37 cellular contexts compared by ENCODE assay signal in the genomic region with DNA sequence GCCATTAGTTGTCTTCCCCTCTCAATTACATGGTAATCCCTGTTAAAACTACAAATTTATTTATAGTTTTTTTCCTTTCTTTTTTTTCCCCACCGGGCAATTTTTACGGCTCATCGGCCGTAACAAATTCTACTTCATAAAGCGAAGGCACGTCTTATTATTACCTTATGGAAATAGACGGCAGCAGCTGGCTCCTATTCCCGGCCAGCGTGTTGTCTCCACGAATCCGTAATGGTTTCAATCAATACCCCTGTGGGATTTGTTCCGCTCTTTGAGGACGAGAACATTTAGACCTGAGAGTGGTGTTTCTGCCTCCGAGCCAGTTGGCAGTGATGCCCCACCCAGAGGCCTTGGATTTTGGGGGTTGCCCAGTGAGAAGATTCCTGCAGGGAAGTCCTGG. TPM values are rescaled to one million over a fixed set of nuclear protein-coding genes. Genes with fewer than 3 reads are reported as not detected.
"Had no signal": no experiment of that assay in that cellular context is flagged by ENCODE, and none has a peak within 500 bp of the region (broad histone marks: within the 10 kb centered on the region; RNA-seq: fewer than 3 reads in every experiment).

No MANE protein-coding gene starts in this region.

- DNase-seq: Karpas-422, Kasumi-1, MG63, MM.1S, MV-4-11, NCI-H1048, NCI-H1092, NCI-H1092 treated with DMSO at 0.1 percent for 48 hours, NCI-H1105, NCI-H1105 treated with DMSO at 0.1 percent for 48 hours, NCI-H1417 treated with DMSO at 0.1 percent for 48 hours, NCI-H1436, NCI-H1436 treated with DMSO at 0.1 percent for 48 hours, NCI-H146, NCI-H1694, NCI-H1694 treated with DMSO at 0.1 percent for 48 hours, NCI-H187, NCI-H187 treated with DMSO at 0.1 percent for 48 hours, NCI-H1930, NCI-H2029, NCI-H2029 treated with DMSO at 0.1 percent for 48 hours, NCI-H2081, NCI-H2081 treated with DMSO at 0.1 percent for 48 hours, NCI-H2107, NCI-H2227 treated with DMSO at 0.1 percent for 48 hours, NCI-H226, NCI-H345, NCI-H446, NCI-H446 treated with DMSO at 0.1 percent for 48 hours, NCI-H510A, NCI-H510A treated with DMSO at 0.1 percent for 48 hours, NCI-H524, NCI-H524 treated with DMSO at 0.1 percent for 48 hours had no signal

- H3K9me3 ChIP-seq: MG63 had no signal

- H3K4me3 ChIP-seq: MG63 had no signal

- H3K36me3 ChIP-seq: MG63 had no signal

RNA-seq across cellular contexts. Expression of a gene that starts 52.4 kb away (rescaled TPM):
- total RNA-seq: LHCN-M2, M059J, MCF 10A, NCI-H460 had no signal
